In genomic region chr12:108605000-108605689, GRCh38 we compare ENCODE assay signal across 16 cellular contexts. TPM values are rescaled to one million over a fixed set of nuclear protein-coding genes. Genes with fewer than 3 reads are reported as not detected.
DNase-seq lines count a peak whose midpoint lies in the region; ATAC-seq and TF ChIP-seq lines count a peak whose summit lies in the region.
"Had no signal": no experiment of that assay in that cellular context is flagged by ENCODE, and none has a peak within 500 bp of the region (broad histone marks: within the 10 kb centered on the region; RNA-seq: fewer than 3 reads in every experiment).

No MANE protein-coding gene starts in this region.

- peaks cover 5% of the 10 kb centered on the region for H3K36me3 Mint-ChIP-seq in central memory CD8-positive, alpha-beta T cell (ENCODE audit: insufficient read depth)
- no peaks in the 10 kb centered on the region for H3K36me3 Mint-ChIP-seq in naive B cell

- H3K4me3 ChIP-seq in OCI-LY7 (ENCODE audit: low read depth, low read length, poor library complexity, severe bottlenecking) = no peak overlapping the region
- H3K4me3 ChIP-seq: breast epithelium, lung, Peyer's patch, upper lobe of left lung had no signal

- no peaks in the 10 kb centered on the region for H3K9me3 Mint-ChIP-seq in central memory CD8-positive, alpha-beta T cell
- H3K9me3 Mint-ChIP-seq in naive B cell = no peaks in the 10 kb centered on the region
- H3K9me3 Mint-ChIP-seq: activated T-cell treated with anti-CD3 and anti-CD28 coated beads, Interleukin-2, amount 50 U/mL, for 4 hours had no signal

- peak overlapping the region; percentile 63 for H3K27ac Mint-ChIP-seq in central memory CD8-positive, alpha-beta T cell (ENCODE audit: low read depth)
- peak overlapping the region in 4 of 6 donors; percentile 16 to 48 (median 30) for H3K27ac Mint-ChIP-seq in naive B cell

- H3K27me3 Mint-ChIP-seq in central memory CD8-positive, alpha-beta T cell = no peaks in the 10 kb centered on the region
- H3K27me3 Mint-ChIP-seq in naive B cell = peaks cover 4 to 23% (median 19%) of the 10 kb centered on the region in 3 donors

- no peaks in the 10 kb centered on the region for H3K36me3 ChIP-seq in OCI-LY7 (ENCODE audit: insufficient read depth, low read length)
- H3K36me3 ChIP-seq: breast epithelium, Peyer's patch, upper lobe of left lung had no signal

- no peaks in the 10 kb centered on the region for H3K4me1 ChIP-seq in OCI-LY7 (ENCODE audit: insufficient read depth, low read length, poor library complexity, severe bottlenecking)
- H3K4me1 ChIP-seq: breast epithelium, Caco-2, Peyer's patch had no signal

- H3K9me3 ChIP-seq in OCI-LY7 (ENCODE audit: low read length) = no peaks in the 10 kb centered on the region
- H3K9me3 ChIP-seq: breast epithelium, Caco-2, Peyer's patch, upper lobe of left lung had no signal

- peak; percentile 34 for DNase-seq in DMS53 (lab: John Stamatoyannopoulos, UW)
- no peak for DNase-seq in DMS53 treated with DMSO at 0.1 percent for 48 hours (lab: John Stamatoyannopoulos, UW; ENCODE audit: unreplicated experiment)
- DNase-seq in OCI-LY7 (ENCODE audit: low spot score) = peak; percentile 30
- no peak for DNase-seq in central memory CD8-positive, alpha-beta T cell (ENCODE audit: low spot score in 2 of 2)
- no peak for DNase-seq in naive B cell
- DNase-seq in effector CD4-positive, alpha-beta T cell = no peak
- DNase-seq in NAMALWA (ENCODE audit: low spot score) = no peak
- DNase-seq: activated T-cell treated with anti-CD3 and anti-CD28 coated beads, Interleukin-2, amount 50 U/mL, for 4 hours; Caco-2; NCI-H446; Peyer's patch; upper lobe of left lung had no signal

- POLR2A ChIA-PET in OCI-LY7 (lab: Charles Lee) = interaction anchor here (1.0 kb wide), 1 partner anchor 37 kb away, joined by 3 read pairs; no protein-coding TSS in a partner anchor

- ATAC-seq in central memory CD8-positive, alpha-beta T cell (replicated peaks; ENCODE audit: extremely low read depth, poor library complexity, severe bottlenecking) = no peak
- no peak for ATAC-seq in naive B cell (ENCODE audit: low read depth in 2 of 2)
- ATAC-seq in GM18870 (IDR thresholded peaks at IDR 0.05; ENCODE audit: unreplicated experiment) = no peak
- ATAC-seq: activated T-cell treated with anti-CD3 and anti-CD28 coated beads, Interleukin-2, amount 50 U/mL, for 4 hours had no signal

- H3K79me2 ChIP-seq in OCI-LY7 (ENCODE audit: insufficient read depth, low read depth, low read length) = no peaks in the 10 kb centered on the region

- H3K4me1 Mint-ChIP-seq in central memory CD8-positive, alpha-beta T cell = no peaks in the 10 kb centered on the region
- peaks cover 0 to 11% (median 2%) of the 10 kb centered on the region in 3 donors for H3K4me1 Mint-ChIP-seq in naive B cell

- H3K9me2 ChIP-seq in OCI-LY7 (ENCODE audit: insufficient read depth, low read length) = no peaks in the 10 kb centered on the region

- H3K27ac ChIP-seq in OCI-LY7 (ENCODE audit: low read depth, low read length, poor library complexity, severe bottlenecking) = no peak overlapping the region
- H3K27ac ChIP-seq: 22Rv1, Peyer's patch, upper lobe of left lung had no signal

- no peak for TF ChIP-seq CTCF in OCI-LY7 (conservative IDR thresholded peaks at IDR 0.05; ENCODE audit: low read length)

- no peaks in the 10 kb centered on the region for H4K20me1 ChIP-seq in OCI-LY7 (ENCODE audit: insufficient read depth, low read length)

- no peak overlapping the region for H2AFZ ChIP-seq in OCI-LY7 (ENCODE audit: low read length)

- BruUV-seq in OCI-LY7 (replicated peaks; lab: Mats Ljungman, UMichigan) = no TSS peak

- intact Hi-C loops in OCI-LY7 (cut with micrococcal nuclease; ENCODE audit: unreplicated experiment) = no loop called here

- no peak overlapping the region for H3K4me2 ChIP-seq in OCI-LY7 (ENCODE audit: low read length)

- no peak overlapping the region for H3K4me3 Mint-ChIP-seq in central memory CD8-positive, alpha-beta T cell
- H3K4me3 Mint-ChIP-seq in naive B cell = no peak overlapping the region
- H3K4me3 Mint-ChIP-seq: activated T-cell treated with anti-CD3 and anti-CD28 coated beads, Interleukin-2, amount 50 U/mL, for 4 hours had no signal

- CTCF ChIA-PET in OCI-LY7 (lab: Charles Lee; ENCODE audit: unreplicated experiment) = no interaction called here

RNA-seq across cellular contexts. Expression of gene TMEM119, which starts 7.3 kb away (rescaled TPM):
- not detected in 2 replicates for total RNA-seq in OCI-LY7 (2014; rRNA removed; shearing (Covaris generic))
- not detected in 2 replicates for total RNA-seq in OCI-LY7 (2022)
- not detected for polyA plus RNA-seq in naive B cell (ENCODE audit: low read depth in 6 of 6)
- total RNA-seq: Caco-2 had no signal

RNA-seq across cellular contexts. Expression of gene SELPLG, which starts 28.5 kb away (rescaled TPM):
- total RNA-seq in OCI-LY7 (2014; rRNA removed; shearing (Covaris generic)) = 16.9 and 20.0 TPM in 2 replicates
- total RNA-seq in OCI-LY7 (2022) = 21.0 and 25.3 TPM in 2 replicates
- 10 to 100 TPM; 28.4 to 56.4 (median 36.0) TPM for polyA plus RNA-seq in naive B cell (ENCODE audit: low read depth in 6 of 6)

RNA-seq across cellular contexts. Expression of gene ISCU, which starts 42.7 kb away (rescaled TPM):
- 137 and 146 TPM in 2 replicates for total RNA-seq in OCI-LY7 (2014; rRNA removed; shearing (Covaris generic))
- 123 and 130 TPM in 2 replicates for total RNA-seq in OCI-LY7 (2022)
- 100 to 1,000 TPM; 316 to 418 (median 365) TPM for polyA plus RNA-seq in naive B cell (ENCODE audit: low read depth in 6 of 6)

RNA-seq across cellular contexts. Expression of gene SART3, which starts 44.2 kb away (rescaled TPM):
- total RNA-seq in OCI-LY7 (2014; rRNA removed; shearing (Covaris generic)) = 211 and 238 TPM in 2 replicates
- total RNA-seq in OCI-LY7 (2022) = 130 and 143 TPM in 2 replicates
- 10 to 100 TPM; 24.7 to 57.9 (median 36.4) TPM for polyA plus RNA-seq in naive B cell (ENCODE audit: low read depth in 6 of 6)

Comparison
In these comparisons a context has a peak if more than half of its experiments do, and no peak if none do; other contexts are left out.
1. DNase-seq: peak in DMS53 (single experiment) and OCI-LY7 (single experiment); none in DMS53 treated with DMSO at 0.1 percent for 48 hours (single experiment), central memory CD8-positive, alpha-beta T cell (0 of 2), naive B cell (single experiment), effector CD4-positive, alpha-beta T cell (single experiment) and NAMALWA (single experiment).